Comparison of ENCODE assay signal across 8 cellular contexts in genomic region chr15:40339621-40339945, GRCh38. TPM values are rescaled to one million over a fixed set of nuclear protein-coding genes. Genes with fewer than 3 reads are reported as not detected.
DNase-seq lines count a peak whose midpoint lies in the region; ATAC-seq and TF ChIP-seq lines count a peak whose summit lies in the region.
"Had no signal": no experiment of that assay in that cellular context is flagged by ENCODE, and none has a peak within 500 bp of the region (broad histone marks: within the 10 kb centered on the region; RNA-seq: fewer than 3 reads in every experiment).

No MANE protein-coding gene starts in this region.

- no peaks in the 10 kb centered on the region for H3K36me3 ChIP-seq in colonic mucosa
- H3K36me3 ChIP-seq in lung (ENCODE audit: control insufficient read depth in 2 of 2, insufficient read depth in 2 of 2, low read length in 2 of 2): peaks cover 0 to 18% of the 10 kb centered on the region in 2 donors
- H3K36me3 ChIP-seq in upper lobe of right lung: peaks cover 16% of the 10 kb centered on the region

- H3K4me1 ChIP-seq in colonic mucosa: peaks cover 26% of the 10 kb centered on the region
- H3K4me1 ChIP-seq in lung (ENCODE audit: control insufficient read depth in 2 of 2, insufficient read depth in 2 of 2, low read length in 2 of 2): peaks cover 5 to 56% of the 10 kb centered on the region in 2 donors
- peaks cover 87% of the 10 kb centered on the region for H3K4me1 ChIP-seq in upper lobe of right lung

- intact Hi-C loops in colonic mucosa (cut with DNase I): no loop called here
- intact Hi-C loops in upper lobe of right lung (cut with DNase I): no loop called here

- WGBS in lung, 2 donors: 88 to 89% methylated on average over 7 of the region's 7 CpGs

- H3K9me3 ChIP-seq in colonic mucosa (no peaks in the 10 kb centered on the region), lung (ENCODE audit: control insufficient read depth in 2 of 2, insufficient read depth in 1 of 2, low read length in 1 of 2) (no peaks in the 10 kb centered on the region), upper lobe of right lung (no peaks in the 10 kb centered on the region)

- H3K27ac ChIP-seq in colonic mucosa (peak overlapping the region; percentile 87), lung (ENCODE audit: low read depth in 1 of 2, low read length in 1 of 2) (peak overlapping the region; percentile 91 to 97), upper lobe of right lung (peak overlapping the region; percentile 95)

- ATAC-seq in lung (ENCODE audit: insufficient read depth, low FRiP score) (no peak), upper lobe of right lung (no peak), HG03025 (IDR thresholded peaks at IDR 0.05; ENCODE audit: low FRiP score, unreplicated experiment) (no peak)

- H3K4me3 ChIP-seq in colonic mucosa (peak overlapping the region; percentile 29), lung (no peak overlapping the region), upper lobe of right lung (peak overlapping the region; percentile 60)

- H3K27me3 ChIP-seq in colonic mucosa: no peaks in the 10 kb centered on the region
- H3K27me3 ChIP-seq in lung (ENCODE audit: control insufficient read depth, insufficient read depth): no peaks in the 10 kb centered on the region
- H3K27me3 ChIP-seq in upper lobe of right lung: no peaks in the 10 kb centered on the region

- H3K9ac ChIP-seq in colonic mucosa (ENCODE audit: low read depth in 2 of 2, low read length in 2 of 2): peak overlapping the region; percentile 71 to 74

- peak; percentile 44 for DNase-seq in NCI-H1694 treated with DMSO at 0.1 percent for 48 hours (lab: John Stamatoyannopoulos, UW)
- DNase-seq in colonic mucosa: no peak
- DNase-seq in lung (ENCODE audit: low spot score): no peak
- DNase-seq in upper lobe of right lung: no peak
- no peak for DNase-seq in GM19238 (ENCODE audit: insufficient read length, low spot score)
- no peak for DNase-seq in KG1 (lab: John Stamatoyannopoulos, UW)

- no peak for TF ChIP-seq CTCF in colonic mucosa (IDR thresholded peaks at IDR 0.05)
- no peak for TF ChIP-seq CTCF in lung (IDR thresholded peaks at IDR 0.05; ENCODE audit: control extremely low read depth, extremely low read depth)
- no peak for TF ChIP-seq CTCF in upper lobe of right lung (IDR thresholded peaks at IDR 0.05)

RNA-seq across cellular contexts. Expression of gene CCDC9B, which starts 1.2 kb away (rescaled TPM):
- total RNA-seq in colonic mucosa (10 to 100 TPM; 13.1 to 28.7 TPM), lung (10 to 100 TPM in 1 of 2 donors, 1 to 10 TPM in 1; 4.4 to 42.1 TPM), upper lobe of right lung (72.5 TPM)
- 10 to 100 TPM in 1 of 2 donors, 1 to 10 TPM in 1; 7.0 to 22.8 TPM for polyA plus RNA-seq in lung

RNA-seq across cellular contexts. Expression of gene PHGR1, which starts 11.2 kb away (rescaled TPM):
- total RNA-seq in colonic mucosa (1,000 to 10,000 TPM; 1,442 to 2,028 TPM), lung (not detected), upper lobe of right lung (not detected)
- 1 to 10 TPM in 1 of 2 donors, under 1 TPM in 1; 0.84 to 1.0 TPM for polyA plus RNA-seq in lung
- total RNA-seq: activated CD8-positive, alpha-beta memory T cell treated with anti-CD3 and anti-CD28 coated beads for 36 hours had no signal

RNA-seq across cellular contexts. Expression of gene INAFM2, which starts 16.1 kb away (rescaled TPM):
- total RNA-seq in colonic mucosa: 10 to 100 TPM; 10.8 to 28.6 TPM
- 10 to 100 TPM; 12.8 to 31.1 TPM for total RNA-seq in lung
- 10 to 100 TPM; 18.4 to 19.7 TPM for polyA plus RNA-seq in lung
- 39.5 TPM for total RNA-seq in upper lobe of right lung

RNA-seq across cellular contexts. Expression of gene DISP2, which starts 18.4 kb away (rescaled TPM):
- total RNA-seq in colonic mucosa (10 to 100 TPM; 12.6 to 16.3 TPM), lung (1 to 10 TPM in 1 of 2 donors, under 1 TPM in 1; 0.23 to 1.3 TPM), upper lobe of right lung (6.5 TPM)
- polyA plus RNA-seq in lung: 1 to 10 TPM in 1 of 2 donors, under 1 TPM in 1; 0.06 to 2.5 TPM

RNA-seq across cellular contexts. Expression of gene PLCB2, which starts 31.8 kb away (rescaled TPM):
- total RNA-seq in colonic mucosa: 1 to 10 TPM; 5.7 to 9.5 TPM
- 10 to 100 TPM; 17.9 to 76.7 TPM for total RNA-seq in lung
- polyA plus RNA-seq in lung: 10 to 100 TPM; 47.5 to 54.9 TPM
- 61.2 TPM for total RNA-seq in upper lobe of right lung

Comparison
In these comparisons a context has a peak if more than half of its experiments do, and no peak if none do; other contexts are left out.
1. RNA of gene PHGR1, which starts 11.2 kb away (total RNA-seq): 1,442 to 2,028 TPM in colonic mucosa; not detected in lung and not detected in upper lobe of right lung (single experiment); every median in the first group is over 1,000 times any median in the second.
2. Peak in every context shown above with its lines, with median percentiles within 50 percentile points of each other: H3K27ac ChIP-seq.